1 cellular context compared by ENCODE assay signal in genomic region chr1:7770939-7771672, GRCh38.
TF ChIP-seq lines count a peak whose summit lies in the region.

TSS of gene VAMP3 (plus strand) at chr1:7771296. CDS start at chr1:7771384, 88 bp downstream.

TF ChIP-seq in K562, 482 proteins besides CTCF, POLR2A, EP300 and RAD21 (continued from another document and continues in another):
- TF ChIP-seq UBTF (IDR thresholded peaks at IDR 0.05; ENCODE audit: borderline replicate concordance in 1 of 2, low read depth in 2 of 2, low read length in 2 of 2) (peak in 1 of 2 experiments; percentile 66; a peak in 2 of 4 replicates), ZNF561 (CRISPR knock-in tag; conservative IDR thresholded peaks at IDR 0.05) (no peak), ZBTB2 (IDR thresholded peaks at IDR 0.05) (0 out of 2 replicates have a peak, but pooled peaks have one; percentile 40), NONO (IDR thresholded peaks at IDR 0.05; ENCODE audit: low read depth in 2 of 2, low read length in 1 of 2) (peak in 1 of 2 experiments; percentile 82; a peak in 2 of 4 replicates), HMBOX1 (IDR thresholded peaks at IDR 0.05) (no peak), HDAC1 (IDR thresholded peaks at IDR 0.05) (peak; percentile 67 to 93; a peak in 3 of 4 replicates), SNIP1 (IDR thresholded peaks at IDR 0.05; ENCODE audit: low read depth) (no peak), HNRNPL (IDR thresholded peaks at IDR 0.05; ENCODE audit: low read depth, low read length) (no peak), SAFB (IDR thresholded peaks at IDR 0.05; ENCODE audit: borderline replicate concordance, low read depth, low read length) (no peak), RFX5 (IDR thresholded peaks at IDR 0.05; ENCODE audit: low read depth, low read length) (no peak), CBFB (CRISPR knock-in tag; IDR thresholded peaks at IDR 0.05) (no peak; the same call in 1 of the 2 replicates), TEAD1 (CRISPR knock-in tag; IDR thresholded peaks at IDR 0.05) (peak in 1 of 2 experiments; percentile 25; a peak in 1 of 4 replicates), CBX1 (IDR thresholded peaks at IDR 0.05; ENCODE audit: low read depth) (no peak), ZEB2 (IDR thresholded peaks at IDR 0.05) (no peak), PBX2 (CRISPR knock-in tag; IDR thresholded peaks at IDR 0.05; ENCODE audit: low read depth) (no peak), PBX2 (tag; conservative IDR thresholded peaks at IDR 0.05; ENCODE audit: low read depth) (no peak), VEZF1 (CRISPR knock-in tag; IDR thresholded peaks at IDR 0.05) (peak; percentile 76), MTA1 (IDR thresholded peaks at IDR 0.05; ENCODE audit: borderline replicate concordance) (peak; percentile 97), MEF2D (tag; conservative IDR thresholded peaks at IDR 0.05; ENCODE audit: low read depth) (no peak), SLC30A9 (CRISPR knock-in tag; IDR thresholded peaks at IDR 0.05) (no peak), ZNF584 (CRISPR knock-in tag; IDR thresholded peaks at IDR 0.05; ENCODE audit: low read depth) (no peak), CBX2 (IDR thresholded peaks at IDR 0.05; ENCODE audit: insufficient read depth, low read length, poor library complexity, severe bottlenecking) (no peak), TRIM24 (IDR thresholded peaks at IDR 0.05) (no peak), ESRRB (CRISPR knock-in tag; IDR thresholded peaks at IDR 0.05; ENCODE audit: borderline replicate concordance) (no peak), CEBPZ (IDR thresholded peaks at IDR 0.05; ENCODE audit: borderline replicate concordance, low read depth, low read length) (no peak), CREB3L1 (IDR thresholded peaks at IDR 0.05; ENCODE audit: borderline replicate concordance, low read depth) (0 out of 2 replicates have a peak, but pooled peaks have one; percentile 4), ZNF740 (CRISPR knock-in tag; IDR thresholded peaks at IDR 0.05) (no peak; the same call in none of the 2 replicates), ZNF740 (tag; IDR thresholded peaks at IDR 0.05) (no peak), ZNF217 (CRISPR knock-in tag; IDR thresholded peaks at IDR 0.05) (no peak), REST (CRISPR knock-in tag; IDR thresholded peaks at IDR 0.05; ENCODE audit: low read depth) (no peak), ZNF512 (tag; IDR thresholded peaks at IDR 0.05) (no peak), MYC (IDR thresholded peaks at IDR 0.05; ENCODE audit: low read depth, low read length) (peak; percentile 33; the same call in 1 of the 2 replicates), MYC (CRISPR knock-in tag; IDR thresholded peaks at IDR 0.05; ENCODE audit: borderline replicate concordance, low read depth) (no peak), PKNOX1 (IDR thresholded peaks at IDR 0.05) (peak; percentile 37; the same call in 1 of the 2 replicates), KAT8 (IDR thresholded peaks at IDR 0.05; ENCODE audit: low read depth) (no peak), ZBTB17 (CRISPR knock-in tag; IDR thresholded peaks at IDR 0.05) (no peak)
